1 cellular context compared by ENCODE assay signal in the genomic region with DNA sequence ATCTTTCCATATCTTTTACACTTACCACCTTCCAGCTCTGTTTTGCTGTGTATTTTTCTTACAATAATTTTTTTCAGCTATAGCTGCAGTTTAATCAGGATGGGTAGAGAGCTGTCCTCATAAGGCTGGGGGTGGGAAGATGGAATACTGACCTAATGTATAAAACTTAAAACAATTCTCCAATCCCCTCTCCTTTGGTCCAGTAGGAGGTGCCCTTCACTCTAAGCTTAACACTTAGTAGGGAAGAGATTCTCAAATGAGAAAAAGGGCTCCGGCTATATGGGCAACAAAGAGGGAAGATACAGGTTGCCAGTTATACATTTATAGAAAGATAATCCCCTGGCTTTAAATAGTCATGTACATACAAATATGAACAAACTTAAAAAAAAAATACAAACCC.
TF ChIP-seq lines count a peak whose summit lies in the region.

No MANE protein-coding gene starts in this region.

TF ChIP-seq in GM23338, 12 proteins besides CTCF, POLR2A, EP300 and RAD21 (continued from another document):
- TF ChIP-seq, protein P1, sequence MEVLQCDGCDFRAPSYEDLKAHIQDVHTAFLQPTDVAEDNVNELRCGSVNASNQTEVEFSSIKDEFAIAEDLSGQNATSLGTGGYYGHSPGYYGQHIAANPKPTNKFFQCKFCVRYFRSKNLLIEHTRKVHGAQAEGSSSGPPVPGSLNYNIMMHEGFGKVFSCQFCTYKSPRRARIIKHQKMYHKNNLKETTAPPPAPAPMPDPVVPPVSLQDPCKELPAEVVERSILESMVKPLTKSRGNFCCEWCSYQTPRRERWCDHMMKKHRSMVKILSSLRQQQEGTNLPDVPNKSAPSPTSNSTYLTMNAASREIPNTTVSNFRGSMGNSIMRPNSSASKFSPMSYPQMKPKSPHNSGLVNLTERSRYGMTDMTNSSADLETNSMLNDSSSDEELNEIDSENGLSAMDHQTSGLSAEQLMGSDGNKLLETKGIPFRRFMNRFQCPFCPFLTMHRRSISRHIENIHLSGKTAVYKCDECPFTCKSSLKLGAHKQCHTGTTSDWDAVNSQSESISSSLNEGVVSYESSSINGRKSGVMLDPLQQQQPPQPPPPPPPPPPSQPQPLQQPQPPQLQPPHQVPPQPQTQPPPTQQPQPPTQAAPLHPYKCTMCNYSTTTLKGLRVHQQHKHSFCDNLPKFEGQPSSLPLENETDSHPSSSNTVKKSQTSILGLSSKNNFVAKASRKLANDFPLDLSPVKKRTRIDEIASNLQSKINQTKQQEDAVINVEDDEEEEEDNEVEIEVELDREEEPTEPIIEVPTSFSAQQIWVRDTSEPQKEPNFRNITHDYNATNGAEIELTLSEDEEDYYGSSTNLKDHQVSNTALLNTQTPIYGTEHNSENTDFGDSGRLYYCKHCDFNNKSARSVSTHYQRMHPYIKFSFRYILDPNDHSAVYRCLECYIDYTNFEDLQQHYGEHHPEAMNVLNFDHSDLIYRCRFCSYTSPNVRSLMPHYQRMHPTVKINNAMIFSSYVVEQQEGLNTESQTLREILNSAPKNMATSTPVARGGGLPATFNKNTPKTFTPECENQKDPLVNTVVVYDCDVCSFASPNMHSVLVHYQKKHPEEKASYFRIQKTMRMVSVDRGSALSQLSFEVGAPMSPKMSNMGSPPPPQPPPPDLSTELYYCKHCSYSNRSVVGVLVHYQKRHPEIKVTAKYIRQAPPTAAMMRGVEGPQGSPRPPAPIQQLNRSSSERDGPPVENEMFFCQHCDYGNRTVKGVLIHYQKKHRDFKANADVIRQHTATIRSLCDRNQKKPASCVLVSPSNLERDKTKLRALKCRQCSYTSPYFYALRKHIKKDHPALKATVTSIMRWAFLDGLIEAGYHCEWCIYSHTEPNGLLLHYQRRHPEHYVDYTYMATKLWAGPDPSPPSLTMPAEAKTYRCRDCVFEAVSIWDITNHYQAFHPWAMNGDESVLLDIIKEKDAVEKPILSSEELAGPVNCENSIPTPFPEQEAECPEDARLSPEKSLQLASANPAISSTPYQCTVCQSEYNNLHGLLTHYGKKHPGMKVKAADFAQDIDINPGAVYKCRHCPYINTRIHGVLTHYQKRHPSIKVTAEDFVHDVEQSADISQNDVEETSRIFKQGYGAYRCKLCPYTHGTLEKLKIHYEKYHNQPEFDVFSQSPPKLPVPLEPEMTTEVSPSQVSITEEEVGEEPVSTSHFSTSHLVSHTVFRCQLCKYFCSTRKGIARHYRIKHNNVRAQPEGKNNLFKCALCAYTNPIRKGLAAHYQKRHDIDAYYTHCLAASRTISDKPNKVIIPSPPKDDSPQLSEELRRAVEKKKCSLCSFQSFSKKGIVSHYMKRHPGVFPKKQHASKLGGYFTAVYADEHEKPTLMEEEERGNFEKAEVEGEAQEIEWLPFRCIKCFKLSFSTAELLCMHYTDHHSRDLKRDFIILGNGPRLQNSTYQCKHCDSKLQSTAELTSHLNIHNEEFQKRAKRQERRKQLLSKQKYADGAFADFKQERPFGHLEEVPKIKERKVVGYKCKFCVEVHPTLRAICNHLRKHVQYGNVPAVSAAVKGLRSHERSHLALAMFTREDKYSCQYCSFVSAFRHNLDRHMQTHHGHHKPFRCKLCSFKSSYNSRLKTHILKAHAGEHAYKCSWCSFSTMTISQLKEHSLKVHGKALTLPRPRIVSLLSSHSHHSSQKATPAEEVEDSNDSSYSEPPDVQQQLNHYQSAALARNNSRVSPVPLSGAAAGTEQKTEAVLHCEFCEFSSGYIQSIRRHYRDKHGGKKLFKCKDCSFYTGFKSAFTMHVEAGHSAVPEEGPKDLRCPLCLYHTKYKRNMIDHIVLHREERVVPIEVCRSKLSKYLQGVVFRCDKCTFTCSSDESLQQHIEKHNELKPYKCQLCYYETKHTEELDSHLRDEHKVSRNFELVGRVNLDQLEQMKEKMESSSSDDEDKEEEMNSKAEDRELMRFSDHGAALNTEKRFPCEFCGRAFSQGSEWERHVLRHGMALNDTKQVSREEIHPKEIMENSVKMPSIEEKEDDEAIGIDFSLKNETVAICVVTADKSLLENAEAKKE (CRISPR knock-in tag; IDR thresholded peaks at IDR 0.05) = no peak
- TF ChIP-seq ZNF114 (CRISPR knock-in tag; IDR thresholded peaks at IDR 0.05) = no peak
- TF ChIP-seq ZNF331 (CRISPR knock-in tag; IDR thresholded peaks at IDR 0.05; ENCODE audit: low read depth) = no peak
- TF ChIP-seq, protein P2, sequence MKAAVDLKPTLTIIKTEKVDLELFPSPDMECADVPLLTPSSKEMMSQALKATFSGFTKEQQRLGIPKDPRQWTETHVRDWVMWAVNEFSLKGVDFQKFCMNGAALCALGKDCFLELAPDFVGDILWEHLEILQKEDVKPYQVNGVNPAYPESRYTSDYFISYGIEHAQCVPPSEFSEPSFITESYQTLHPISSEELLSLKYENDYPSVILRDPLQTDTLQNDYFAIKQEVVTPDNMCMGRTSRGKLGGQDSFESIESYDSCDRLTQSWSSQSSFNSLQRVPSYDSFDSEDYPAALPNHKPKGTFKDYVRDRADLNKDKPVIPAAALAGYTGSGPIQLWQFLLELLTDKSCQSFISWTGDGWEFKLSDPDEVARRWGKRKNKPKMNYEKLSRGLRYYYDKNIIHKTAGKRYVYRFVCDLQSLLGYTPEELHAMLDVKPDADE (IDR thresholded peaks at IDR 0.05) = no peak
- no peak for TF ChIP-seq EZH2phosphoT487 (IDR thresholded peaks at IDR 0.05; ENCODE audit: unreplicated experiment)
- no peak for TF ChIP-seq CREB1 (CRISPR knock-in tag; IDR thresholded peaks at IDR 0.05; ENCODE audit: low read depth)
- no peak for TF ChIP-seq POLR2AphosphoS5 (IDR thresholded peaks at IDR 0.05; ENCODE audit: low read depth)
- no peak for TF ChIP-seq EZH2 (IDR thresholded peaks at IDR 0.05; ENCODE audit: low read depth, unreplicated experiment)
- TF ChIP-seq STAT1 (IDR thresholded peaks at IDR 0.05; ENCODE audit: unreplicated experiment) = no peak
- TF ChIP-seq JUNB (IDR thresholded peaks at IDR 0.05; ENCODE audit: unreplicated experiment) = no peak
- no peak for TF ChIP-seq NANOG (IDR thresholded peaks at IDR 0.05; ENCODE audit: borderline replicate concordance)
